Comparison of ENCODE assay signal across 1 cellular context in the genomic region with DNA sequence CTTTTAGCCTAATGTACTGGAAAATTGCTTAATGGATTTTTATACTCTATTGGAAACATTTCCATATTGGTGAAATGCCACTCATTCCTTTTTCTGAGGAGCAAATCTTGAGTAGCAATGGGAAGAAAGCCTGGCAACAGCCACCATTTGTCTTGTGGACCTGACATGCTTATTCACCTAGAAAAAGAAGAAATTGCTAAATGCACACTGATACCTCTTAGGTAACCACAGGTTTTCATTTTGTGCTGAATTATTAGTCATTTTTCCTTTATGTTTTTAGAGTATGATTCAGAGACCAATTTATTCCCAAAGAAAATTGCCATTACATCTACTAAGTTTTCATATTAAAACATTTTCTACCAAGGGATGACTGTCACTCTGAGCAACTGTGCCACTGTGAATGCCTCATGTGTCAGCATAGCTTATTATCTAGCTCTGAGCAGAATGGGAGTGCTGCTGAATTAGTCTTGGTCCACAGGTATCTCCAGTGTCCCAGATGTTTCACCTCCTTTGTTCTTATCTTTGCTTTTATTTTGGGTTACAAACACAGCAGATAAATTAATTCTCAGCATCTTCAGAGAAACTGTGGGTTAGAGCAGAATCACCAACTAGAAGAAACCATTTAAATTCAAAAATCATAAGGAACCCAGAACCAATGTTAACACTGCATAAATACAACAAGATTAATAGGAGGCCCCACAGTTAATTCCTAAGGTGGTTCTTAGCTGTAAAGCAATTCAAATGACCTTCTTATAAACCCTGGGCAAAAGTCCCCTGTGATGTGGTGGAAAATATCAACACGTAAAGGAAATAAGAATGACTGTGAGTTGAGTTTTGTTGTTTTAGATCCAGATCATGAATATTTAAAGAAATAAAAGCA.
TF ChIP-seq lines count a peak whose summit lies in the region.

No MANE protein-coding gene starts in this region.

TF ChIP-seq in IMR-90, 13 proteins besides CTCF, POLR2A, EP300 and RAD21:
- TF ChIP-seq, protein P1, sequence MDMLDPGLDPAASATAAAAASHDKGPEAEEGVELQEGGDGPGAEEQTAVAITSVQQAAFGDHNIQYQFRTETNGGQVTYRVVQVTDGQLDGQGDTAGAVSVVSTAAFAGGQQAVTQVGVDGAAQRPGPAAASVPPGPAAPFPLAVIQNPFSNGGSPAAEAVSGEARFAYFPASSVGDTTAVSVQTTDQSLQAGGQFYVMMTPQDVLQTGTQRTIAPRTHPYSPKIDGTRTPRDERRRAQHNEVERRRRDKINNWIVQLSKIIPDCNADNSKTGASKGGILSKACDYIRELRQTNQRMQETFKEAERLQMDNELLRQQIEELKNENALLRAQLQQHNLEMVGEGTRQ (IDR thresholded peaks at IDR 0.05; ENCODE audit: low read depth, low read length): no peak
- TF ChIP-seq, protein P2, sequence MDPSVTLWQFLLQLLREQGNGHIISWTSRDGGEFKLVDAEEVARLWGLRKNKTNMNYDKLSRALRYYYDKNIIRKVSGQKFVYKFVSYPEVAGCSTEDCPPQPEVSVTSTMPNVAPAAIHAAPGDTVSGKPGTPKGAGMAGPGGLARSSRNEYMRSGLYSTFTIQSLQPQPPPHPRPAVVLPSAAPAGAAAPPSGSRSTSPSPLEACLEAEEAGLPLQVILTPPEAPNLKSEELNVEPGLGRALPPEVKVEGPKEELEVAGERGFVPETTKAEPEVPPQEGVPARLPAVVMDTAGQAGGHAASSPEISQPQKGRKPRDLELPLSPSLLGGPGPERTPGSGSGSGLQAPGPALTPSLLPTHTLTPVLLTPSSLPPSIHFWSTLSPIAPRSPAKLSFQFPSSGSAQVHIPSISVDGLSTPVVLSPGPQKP (IDR thresholded peaks at IDR 0.05; ENCODE audit: borderline replicate concordance, low read depth, low read length): no peak
- TF ChIP-seq NFE2L2 (IDR thresholded peaks at IDR 0.05; ENCODE audit: low read depth, low read length): no peak
- TF ChIP-seq MAFK (IDR thresholded peaks at IDR 0.05; ENCODE audit: low read depth, low read length): no peak
- TF ChIP-seq FOS (IDR thresholded peaks at IDR 0.05; ENCODE audit: low read depth, low read length): no peak
- no peak for TF ChIP-seq RFX5 (IDR thresholded peaks at IDR 0.05; ENCODE audit: low read depth, low read length)
- no peak for TF ChIP-seq MXI1 (IDR thresholded peaks at IDR 0.05; ENCODE audit: borderline replicate concordance, low read depth, low read length)
- TF ChIP-seq RCOR1 (IDR thresholded peaks at IDR 0.05; ENCODE audit: insufficient replicate concordance, low read length): no peak
- TF ChIP-seq SMC3 (IDR thresholded peaks at IDR 0.05; ENCODE audit: low read depth, low read length): no peak
- TF ChIP-seq CEBPB (IDR thresholded peaks at IDR 0.05; ENCODE audit: low read depth, low read length): no peak
- no peak for TF ChIP-seq CHD1 (IDR thresholded peaks at IDR 0.05; ENCODE audit: low read depth, low read length)
- TF ChIP-seq BHLHE40 (IDR thresholded peaks at IDR 0.05; ENCODE audit: low read depth, low read length): no peak
- TF ChIP-seq MAZ (IDR thresholded peaks at IDR 0.05; ENCODE audit: borderline replicate concordance, low read depth, low read length): no peak
